ENCODE assay signal across 20 cellular contexts in genomic region chr1:8360493-8361197, GRCh38.
"Had no signal": no experiment of that assay in that cellular context is flagged by ENCODE, and none has a peak within 500 bp of the region (broad histone marks: within the 10 kb centered on the region; RNA-seq: fewer than 3 reads in every experiment).

No MANE protein-coding gene starts in this region.

- DNase-seq: activated CD4-positive, alpha-beta T cell treated with anti-CD3 and anti-CD28 coated beads, Interleukin-2, amount 10 ng/mL, durations not matched to agents 7 days and 5 days; activated CD8-positive, alpha-beta T cell treated with anti-CD3 and anti-CD28 coated beads, Interleukin-2, amount 10 ng/mL, durations not matched to agents 7 days and 5 days; activated naive CD4-positive, alpha-beta T cell treated with anti-CD3 and anti-CD28 coated beads, Interleukin-2, amount 50 U/mL, for 16 hours; activated T-cell treated with anti-CD3 and anti-CD28 coated beads, Interleukin-2, amount 50 U/mL, for 24 hours; cerebellar nuclear complex; effector CD8-positive, alpha-beta T cell; hippocampal formation; nephron progenitor cell; occipital lobe; retina; SK-N-SH; stimulated activated CD4-positive, alpha-beta T cell treated with anti-CD3 and anti-CD28 coated beads, Interleukin-2, amount 100 ng/mL, for 24 hours; stomach; T-cell; T-helper 9 cell; upper lobe of right lung had no signal

- H3K9me3 ChIP-seq: ascending aorta, SK-N-SH, stomach, thoracic aorta, upper lobe of right lung had no signal

- H3K27ac ChIP-seq: thoracic aorta, upper lobe of right lung had no signal

- ATAC-seq: activated CD4-positive, CD25-positive, alpha-beta regulatory T cell treated with anti-CD3 and anti-CD28 coated beads, Interleukin-2, amount 50 U/mL, for 24 hours; activated CD8-positive, alpha-beta T cell treated with anti-CD3 and anti-CD28 coated beads, Interleukin-2, amount 10 ng/mL, durations not matched to agents 7 days and 5 days; T-cell; upper lobe of right lung had no signal

- H3K27me3 ChIP-seq: ascending aorta, stomach, upper lobe of right lung had no signal

- H3K4me3 ChIP-seq: ascending aorta, stomach, thoracic aorta, upper lobe of right lung had no signal

- FAIRE-seq: islet of Langerhans had no signal
